ENCODE assay signal across 8 cellular contexts in the genomic region with DNA sequence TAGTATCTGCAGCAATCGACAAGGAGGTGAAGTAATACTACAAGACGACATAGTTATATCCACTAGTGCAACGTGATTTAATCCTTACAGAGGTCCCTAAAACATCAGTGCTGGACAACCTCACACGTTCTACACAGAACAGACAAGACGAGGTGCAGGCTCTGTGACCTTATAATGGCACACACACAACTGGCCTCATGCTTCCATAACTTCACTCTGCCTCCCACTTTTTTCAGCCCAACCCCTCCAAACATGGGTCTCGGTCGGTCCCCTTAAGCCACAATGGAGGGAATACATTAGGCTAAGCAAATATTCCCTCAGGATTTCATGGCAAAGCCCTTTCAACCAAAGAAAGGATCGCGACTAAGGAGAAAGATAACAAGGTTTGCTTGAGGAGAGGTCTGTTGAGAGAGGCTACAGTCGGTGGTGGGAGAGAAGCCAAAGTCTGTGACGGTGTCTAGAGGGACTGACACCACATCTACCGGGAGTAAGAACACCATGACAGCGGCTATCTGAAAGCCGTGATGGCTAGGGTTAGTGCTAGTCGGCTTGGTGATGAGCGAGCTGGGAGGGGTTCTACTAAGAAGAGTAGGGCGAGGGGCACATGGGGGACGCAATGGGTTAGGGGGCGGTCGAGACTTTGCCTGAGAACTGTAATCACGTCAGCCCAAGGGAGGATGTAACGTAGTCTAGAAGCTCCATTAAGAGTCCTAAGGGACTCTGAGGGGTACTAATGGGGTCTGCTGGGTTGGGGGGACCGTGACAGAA. TPM values are rescaled to one million over a fixed set of nuclear protein-coding genes. Genes with fewer than 3 reads are reported as not detected.
DNase-seq lines count a peak whose midpoint lies in the region; ATAC-seq and TF ChIP-seq lines count a peak whose summit lies in the region.

No MANE protein-coding gene starts in this region.

- H3K4me3 Mint-ChIP-seq in IgD-negative memory B cell, result peak overlapping the region; percentile 98 to 99 (median 99)
- peak overlapping the region; percentile 99 for H3K4me3 Mint-ChIP-seq in activated T-helper 17 cell treated with anti-CD3 and anti-CD28 coated beads, Interleukin-2, amount 50 U/mL, for 72 hours

- no peaks in the 10 kb centered on the region for H3K9me3 Mint-ChIP-seq in IgD-negative memory B cell
- H3K9me3 Mint-ChIP-seq in activated T-helper 17 cell treated with anti-CD3 and anti-CD28 coated beads, Interleukin-2, amount 50 U/mL, for 72 hours, result no peaks in the 10 kb centered on the region

- H3K27ac ChIP-seq in 22Rv1, result peak overlapping the region; percentile 88

- peaks cover 2% of the 10 kb centered on the region for H3K27me3 Mint-ChIP-seq in IgD-negative memory B cell
- no peaks in the 10 kb centered on the region for H3K27me3 Mint-ChIP-seq in activated T-helper 17 cell treated with anti-CD3 and anti-CD28 coated beads, Interleukin-2, amount 50 U/mL, for 72 hours

- H3K4me3 ChIP-seq in GM12865 (ENCODE audit: low read depth, low read length), result peak overlapping the region; percentile 88

- no peaks in the 10 kb centered on the region for H3K36me3 Mint-ChIP-seq in IgD-negative memory B cell
- peaks cover 4% of the 10 kb centered on the region for H3K36me3 Mint-ChIP-seq in activated T-helper 17 cell treated with anti-CD3 and anti-CD28 coated beads, Interleukin-2, amount 50 U/mL, for 72 hours (ENCODE audit: low read depth)

- ATAC-seq in activated T-helper 17 cell treated with anti-CD3 and anti-CD28 coated beads, Interleukin-2, amount 50 U/mL, for 72 hours (replicated peaks), result peak; percentile 0

- peak; percentile 16 for DNase-seq in GM12865 (ENCODE audit: low read depth)
- DNase-seq in globus pallidus (ENCODE audit: low spot score), result peak; percentile 32
- DNase-seq in nucleus accumbens (lab: John Stamatoyannopoulos, UW), result peak in 36 of 56 donors; percentile 6 to 72 (median 38)
- DNase-seq in NCI-H2029 treated with DMSO at 0.1 percent for 48 hours (lab: John Stamatoyannopoulos, UW), result no peak
- no peak for DNase-seq in SHP77 treated with DMSO at 0.1 percent for 48 hours (lab: John Stamatoyannopoulos, UW)

- peaks cover 16 to 30% (median 25%) of the 10 kb centered on the region in 3 donors for H3K4me1 Mint-ChIP-seq in IgD-negative memory B cell
- peaks cover 29% of the 10 kb centered on the region for H3K4me1 Mint-ChIP-seq in activated T-helper 17 cell treated with anti-CD3 and anti-CD28 coated beads, Interleukin-2, amount 50 U/mL, for 72 hours

- TF ChIP-seq CTCF in 22Rv1 (IDR thresholded peaks at IDR 0.05), result no peak
- TF ChIP-seq CTCF in GM12865 (IDR thresholded peaks at IDR 0.05; ENCODE audit: insufficient read depth, low read depth, low read length, missing control alignments), result no peak

- peak overlapping the region; percentile 68 to 98 (median 84) for H3K27ac Mint-ChIP-seq in IgD-negative memory B cell
- peak overlapping the region; percentile 88 for H3K27ac Mint-ChIP-seq in activated T-helper 17 cell treated with anti-CD3 and anti-CD28 coated beads, Interleukin-2, amount 50 U/mL, for 72 hours

RNA-seq across cellular contexts. Expression of gene MYO9A, which starts 1.1 kb away (rescaled TPM):
- 23.1 TPM for polyA plus RNA-seq in IgD-negative memory B cell
- 10 to 100 TPM; 20.5 to 29.3 TPM for total RNA-seq in activated T-helper 17 cell treated with anti-CD3 and anti-CD28 coated beads, Interleukin-2, amount 50 U/mL, for 72 hours

RNA-seq across cellular contexts. Expression of gene SENP8, which starts 1.3 kb away (rescaled TPM):
- 0.59 TPM for polyA plus RNA-seq in IgD-negative memory B cell
- total RNA-seq in activated T-helper 17 cell treated with anti-CD3 and anti-CD28 coated beads, Interleukin-2, amount 50 U/mL, for 72 hours, result 1 to 10 TPM in 1 of 2 donors, under 1 TPM in 1; 0.82 to 2.7 TPM

Comparison
In these comparisons a context has a peak if more than half of its experiments do, and no peak if none do; other contexts are left out.
1. DNase-seq: peak in GM12865 (single experiment), globus pallidus (single experiment) and nucleus accumbens (36 of 56); none in NCI-H2029 treated with DMSO at 0.1 percent for 48 hours (single experiment) and SHP77 treated with DMSO at 0.1 percent for 48 hours (single experiment).